1 cellular context compared by ENCODE assay signal in genomic region chr16:56936950-56937349, GRCh38.
A peak's percentile ranks its signal among the peaks of the same experiment; 100 is the strongest.
TF ChIP-seq lines count a peak whose summit lies in the region.

No MANE protein-coding gene starts in this region.

TF ChIP-seq in HepG2, 621 proteins besides CTCF, POLR2A, EP300 and RAD21:
- TF ChIP-seq ZNF282 (IDR thresholded peaks at IDR 0.05; ENCODE audit: partially characterized antibody) (no peak), GATAD2A (CRISPR knock-in tag; IDR thresholded peaks at IDR 0.05) (no peak), RBFOX2 (IDR thresholded peaks at IDR 0.05; ENCODE audit: low read depth, low read length) (peak; percentile 70), POLR2G (IDR thresholded peaks at IDR 0.05; ENCODE audit: low read depth, low read length) (peak; percentile 60), RBM22 (optimal IDR thresholded peaks at IDR 0.05; ENCODE audit: low read length) (peak; percentile 23)
